27 cellular contexts compared by ENCODE assay signal in the genomic region with DNA sequence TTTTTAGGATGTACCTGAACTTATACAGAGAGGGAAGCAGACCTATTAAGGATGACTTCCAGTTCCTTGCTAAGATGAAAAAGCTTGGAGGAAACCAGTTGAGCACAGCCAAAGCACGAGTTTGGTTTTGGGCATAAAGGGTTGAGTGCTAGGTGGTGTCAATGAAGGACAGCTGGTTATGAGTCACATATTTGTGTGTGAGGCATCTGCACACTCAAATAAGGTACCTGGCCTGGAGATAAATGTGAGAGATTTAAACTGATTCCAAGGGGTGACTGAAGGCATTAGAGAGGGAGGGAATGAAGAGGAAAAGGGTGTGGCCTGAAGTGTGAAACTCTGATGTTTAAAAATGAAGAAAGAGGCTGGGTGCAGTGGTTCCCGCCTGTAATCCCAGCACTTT.
"Had no signal": no experiment of that assay in that cellular context is flagged by ENCODE, and none has a peak within 500 bp of the region (broad histone marks: within the 10 kb centered on the region; RNA-seq: fewer than 3 reads in every experiment).

No MANE protein-coding gene starts in this region.

- H3K27me3 ChIP-seq: dorsolateral prefrontal cortex, esophagus muscularis mucosa, heart right ventricle, left lung, neural progenitor cell, right atrium auricular region, suprapubic skin, vagina had no signal

- H2AFZ ChIP-seq: neural progenitor cell had no signal

- H3K27ac ChIP-seq: dorsolateral prefrontal cortex, epithelial cell of prostate, esophagus muscularis mucosa, heart right ventricle, left lung, neural progenitor cell, prostate gland, right atrium auricular region, suprapubic skin, vagina had no signal

- H3K4me1 ChIP-seq: esophagus muscularis mucosa, heart right ventricle, left lung, neural progenitor cell, prostate gland, right atrium auricular region, suprapubic skin, vagina had no signal

- H3K4me3 ChIP-seq: dorsolateral prefrontal cortex, esophagus muscularis mucosa, heart right ventricle, left lung, neural progenitor cell, prostate gland, right atrium auricular region, smooth muscle cell, suprapubic skin, vagina had no signal

- ATAC-seq: heart right ventricle; left cardiac atrium; left lung; naive thymus-derived CD4-positive, alpha-beta T cell; sciatic nerve; stimulated activated naive CD8-positive, alpha-beta T cell treated with anti-CD3 and anti-CD28 coated beads, Interleukin-15, amount 100 ng/mL, for 72 hours had no signal

- H3K36me3 ChIP-seq: esophagus muscularis mucosa, heart right ventricle, left lung, neural progenitor cell, prostate gland, right atrium auricular region, suprapubic skin, vagina had no signal

- DNase-seq: dorsolateral prefrontal cortex; effector CD4-positive, alpha-beta T cell; foreskin melanocyte; glutamatergic neuron; heart right ventricle; hippocampal formation; left cardiac atrium; left lung; mesenchymal stem cell; midbrain; naive thymus-derived CD4-positive, alpha-beta T cell; stimulated activated CD4-positive, alpha-beta T cell treated with anti-CD3 and anti-CD28 coated beads, Interleukin-12 subunit alpha, Interleukin-12 subunit beta, amount 100 ng/mL, for 4 hours; stimulated activated CD4-positive, alpha-beta T cell treated with anti-CD3 and anti-CD28 coated beads, Interleukin-1b, Interleukin-23, amount 100 ng/mL, for 48 hours; stimulated activated CD4-positive, alpha-beta T cell treated with anti-CD3 and anti-CD28 coated beads, Interleukin-4, amount 100 ng/mL, for 1 hour; stimulated activated CD8-positive, alpha-beta memory T cell treated with anti-CD3 and anti-CD28 coated beads, Interleukin-4, amount 100 ng/mL, for 48 hours; stimulated activated naive CD4-positive, alpha-beta T cell; stimulated activated naive CD8-positive, alpha-beta T cell treated with anti-CD3 and anti-CD28 coated beads, Interleukin-15, amount 100 ng/mL, for 72 hours; trophoblast cell had no signal

- H3K9me3 ChIP-seq: esophagus muscularis mucosa, heart right ventricle, left lung, prostate gland, right atrium auricular region, suprapubic skin, vagina had no signal

- H3K4me2 ChIP-seq: neural progenitor cell, smooth muscle cell had no signal
